Comparison of ENCODE assay signal across 9 cellular contexts in the genomic region with DNA sequence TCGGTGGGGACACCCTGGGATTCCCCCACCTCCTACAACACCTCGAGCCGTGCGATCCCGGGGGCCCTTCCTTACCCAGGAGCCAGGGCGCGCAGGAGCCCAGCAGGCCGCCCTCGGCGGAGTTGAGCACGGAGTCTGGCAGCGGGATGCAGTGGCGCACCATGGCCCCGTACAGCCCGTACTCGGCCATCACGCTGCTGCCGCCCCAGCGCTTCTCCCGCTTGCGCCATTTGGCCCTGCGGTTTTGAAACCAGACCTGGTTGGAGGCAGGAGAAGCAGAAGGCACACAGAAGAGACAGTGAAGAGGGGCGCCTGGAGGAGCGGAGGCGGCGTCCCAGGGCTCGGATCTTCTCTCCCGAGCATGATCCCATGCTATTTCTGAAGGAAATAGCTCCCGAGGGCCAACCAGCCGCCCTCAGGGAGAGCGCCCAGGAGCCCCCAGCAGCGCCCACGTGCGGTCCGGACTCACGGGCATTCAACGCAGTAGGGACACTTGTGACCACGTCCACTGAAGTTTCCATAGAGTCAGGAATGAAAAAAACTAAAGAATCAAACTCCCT. TPM values are rescaled to one million over a fixed set of nuclear protein-coding genes. Genes with fewer than 3 reads are reported as not detected.
DNase-seq lines count a peak whose midpoint lies in the region; ATAC-seq and TF ChIP-seq lines count a peak whose summit lies in the region.
"Had no signal": no experiment of that assay in that cellular context is flagged by ENCODE, and none has a peak within 500 bp of the region (broad histone marks: within the 10 kb centered on the region; RNA-seq: fewer than 3 reads in every experiment).

No MANE protein-coding gene starts in this region.

- no peak overlapping the region for H3K9ac ChIP-seq in iPS-18a (ENCODE audit: low read length)

- peaks cover 80% of the 10 kb centered on the region for H3K27me3 Mint-ChIP-seq in activated naive CD8-positive, alpha-beta T cell treated with anti-CD3 and anti-CD28 coated beads for 36 hours

- no peak for TF ChIP-seq EP300 in suprapubic skin (IDR thresholded peaks at IDR 0.05)

- peak overlapping the region; percentile 32 for H3K4me3 Mint-ChIP-seq in activated naive CD8-positive, alpha-beta T cell treated with anti-CD3 and anti-CD28 coated beads for 36 hours

- H3K9me3 ChIP-seq in iPS-18a (ENCODE audit: control insufficient read depth, low read depth, low read length), result no peaks in the 10 kb centered on the region
- H3K9me3 ChIP-seq in suprapubic skin, result no peaks in the 10 kb centered on the region

- H3K4me1 Mint-ChIP-seq in activated naive CD8-positive, alpha-beta T cell treated with anti-CD3 and anti-CD28 coated beads for 36 hours, result peaks cover 12% of the 10 kb centered on the region

- H3K36me3 ChIP-seq in iPS-18a (ENCODE audit: control insufficient read depth, low read depth, low read length) (no peaks in the 10 kb centered on the region), suprapubic skin (no peaks in the 10 kb centered on the region)
- H3K36me3 ChIP-seq: SJSA1 had no signal

- TF ChIP-seq POLR2A in suprapubic skin (IDR thresholded peaks at IDR 0.05), result no peak

- no peak for ATAC-seq in HG03159 (IDR thresholded peaks at IDR 0.05; ENCODE audit: unreplicated experiment)

- no peaks in the 10 kb centered on the region for H3K4me1 ChIP-seq in iPS-18a (ENCODE audit: control insufficient read depth, low read depth, low read length)
- peaks cover 23% of the 10 kb centered on the region for H3K4me1 ChIP-seq in suprapubic skin

- DNase-seq in NCI-H510A treated with DMSO at 0.1 percent for 48 hours (lab: John Stamatoyannopoulos, UW), result peak; percentile 24
- DNase-seq in NCI-H510A (lab: John Stamatoyannopoulos, UW), result no peak
- DNase-seq in activated naive CD8-positive, alpha-beta T cell treated with anti-CD3 and anti-CD28 coated beads for 36 hours, result no peak
- DNase-seq in suprapubic skin (ENCODE audit: low spot score in 2 of 2), result no peak
- DNase-seq in HT-29 (ENCODE audit: low spot score), result no peak
- no peak for DNase-seq in NCI-H1436 (lab: John Stamatoyannopoulos, UW)

- H3K27ac ChIP-seq in iPS-18a (ENCODE audit: low read length), result no peak overlapping the region
- no peak overlapping the region for H3K27ac ChIP-seq in suprapubic skin
- H3K27ac ChIP-seq: SJSA1 had no signal

- no peak overlapping the region for H3K27ac Mint-ChIP-seq in activated naive CD8-positive, alpha-beta T cell treated with anti-CD3 and anti-CD28 coated beads for 36 hours

- H3K27me3 ChIP-seq in iPS-18a (ENCODE audit: control insufficient read depth, insufficient read depth, low read length) (peaks cover 73% of the 10 kb centered on the region), suprapubic skin (peaks cover 74% of the 10 kb centered on the region)

- TF ChIP-seq CTCF in suprapubic skin (IDR thresholded peaks at IDR 0.05), result no peak

- WGBS in suprapubic skin, result 9% methylated on average over 9 of the region's 38 CpGs

- H3K4me3 ChIP-seq in iPS-18a (ENCODE audit: low read length) (peak overlapping the region; percentile 41), suprapubic skin (peak overlapping the region; percentile 21)
- H3K4me3 ChIP-seq: SJSA1 had no signal

- H3K9me3 Mint-ChIP-seq in activated naive CD8-positive, alpha-beta T cell treated with anti-CD3 and anti-CD28 coated beads for 36 hours, result no peaks in the 10 kb centered on the region

- no peaks in the 10 kb centered on the region for H3K36me3 Mint-ChIP-seq in activated naive CD8-positive, alpha-beta T cell treated with anti-CD3 and anti-CD28 coated beads for 36 hours

RNA-seq across cellular contexts. Expression of gene VSX1, which starts 4.3 kb away (rescaled TPM):
- not detected for total RNA-seq in activated naive CD8-positive, alpha-beta T cell treated with anti-CD3 and anti-CD28 coated beads for 36 hours
- not detected for total RNA-seq in suprapubic skin
- total RNA-seq in HT-29 (2014; rRNA removed; shearing (Covaris generic)), result not detected in 2 replicates
- total RNA-seq: SJSA1 had no signal

RNA-seq across cellular contexts. Expression of gene ACSS1, which starts 19.8 kb away (rescaled TPM):
- total RNA-seq in activated naive CD8-positive, alpha-beta T cell treated with anti-CD3 and anti-CD28 coated beads for 36 hours, result 10 to 100 TPM; 14.3 to 14.5 TPM
- 10 to 100 TPM; 29.0 to 80.0 (median 47.6) TPM for total RNA-seq in suprapubic skin
- 39.9 and 47.0 TPM in 2 replicates for total RNA-seq in HT-29 (2014; rRNA removed; shearing (Covaris generic))
